Comparison of ENCODE assay signal across 21 cellular contexts in the genomic region with DNA sequence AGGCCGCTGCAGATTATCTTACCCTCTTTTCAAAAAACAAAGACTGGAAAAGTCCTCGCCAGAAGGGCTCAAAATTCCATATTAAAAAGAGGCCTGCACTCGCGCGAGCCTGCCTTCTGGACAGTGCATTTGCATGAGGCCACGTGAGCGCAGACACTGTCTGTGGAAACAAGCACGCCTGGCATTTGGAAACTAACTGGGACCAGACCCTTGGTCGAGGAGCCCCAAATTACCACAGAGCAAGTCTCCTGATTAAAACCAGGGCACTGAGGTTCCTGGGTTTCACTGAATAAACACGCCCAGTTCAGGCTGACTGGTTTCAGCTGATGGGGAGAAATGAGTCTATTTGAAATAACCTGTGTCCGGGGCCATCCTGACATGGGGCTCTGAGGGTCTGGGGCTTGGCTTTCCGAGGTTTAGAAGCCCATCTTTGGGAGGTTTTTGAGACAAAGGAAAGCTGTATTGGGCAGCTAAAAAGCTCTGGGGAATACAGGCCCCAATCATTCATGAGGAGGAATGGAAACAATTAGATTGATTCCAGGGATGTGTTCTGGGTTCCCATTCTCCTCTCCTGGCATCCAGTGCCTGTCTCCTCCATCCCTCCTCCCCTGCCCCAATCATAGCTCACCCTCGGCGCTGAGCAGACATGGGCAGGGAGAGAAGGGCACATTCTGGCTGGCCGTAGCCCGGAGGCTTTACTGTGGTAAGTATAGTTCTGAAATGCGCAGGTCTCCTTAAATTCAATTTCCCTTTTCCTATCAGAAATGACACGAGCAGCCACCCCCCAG.
"Had no signal": no experiment of that assay in that cellular context is flagged by ENCODE, and none has a peak within 500 bp of the region (broad histone marks: within the 10 kb centered on the region; RNA-seq: fewer than 3 reads in every experiment).

No MANE protein-coding gene starts in this region.

- H3K4me1 ChIP-seq: vagina had no signal

- H3K27ac ChIP-seq: brain microvascular endothelial cell, transverse colon, vagina had no signal

- H3K27ac Mint-ChIP-seq: activated naive CD4-positive, alpha-beta T cell treated with anti-CD3 and anti-CD28 coated beads for 36 hours; natural killer cell; T-helper 1 cell treated with Interleukin-12 subunit alpha and Interleukin-12 subunit beta and Interleukin-4 antibody, amounts not matched to agents 30 μg/mL and 1 μg/mL, for 36 hours had no signal

- H3K27me3 ChIP-seq: brain microvascular endothelial cell, transverse colon, vagina had no signal

- H3K4me3 ChIP-seq: lung, transverse colon, vagina had no signal

- ATAC-seq: activated T-cell treated with anti-CD3 and anti-CD28 coated beads, Interleukin-2, amount 50 U/mL, for 4 hours; esophagus mucosa; left cardiac atrium; natural killer cell; stimulated activated naive CD8-positive, alpha-beta T cell treated with anti-CD3 and anti-CD28 coated beads, Interleukin-15, Interleukin-2, amounts not matched to agents 100 U/mL and 50 U/mL, for 24 hours had no signal

- H3K4me3 Mint-ChIP-seq: activated naive CD4-positive, alpha-beta T cell treated with anti-CD3 and anti-CD28 coated beads for 36 hours; activated T-cell treated with anti-CD3 and anti-CD28 coated beads, Interleukin-2, amount 50 U/mL, for 4 hours; central memory CD8-positive, alpha-beta T cell; natural killer cell; T-helper 1 cell treated with Interleukin-12 subunit alpha and Interleukin-12 subunit beta and Interleukin-4 antibody, amounts not matched to agents 30 μg/mL and 1 μg/mL, for 36 hours had no signal

- DNase-seq: activated CD4-positive, alpha-beta T cell treated with anti-CD3 and anti-CD28 coated beads, Interleukin-2, amount 50 U/mL, for 1 hour; activated CD4-positive, CD25-positive, alpha-beta regulatory T cell treated with anti-CD3 and anti-CD28 coated beads, Interleukin-2, amount 50 U/mL, for 72 hours; activated CD8-positive, alpha-beta memory T cell treated with anti-CD3 and anti-CD28 coated beads, Interleukin-2, amount 50 U/mL, for 4 hours; activated naive CD4-positive, alpha-beta T cell treated with anti-CD3 and anti-CD28 coated beads for 36 hours; activated T-cell treated with anti-CD3 and anti-CD28 coated beads, Interleukin-2, amount 50 U/mL, for 4 hours; brain microvascular endothelial cell; cortex of kidney; left cardiac atrium; natural killer cell; occipital lobe; posterior cingulate gyrus; retina; stimulated activated CD4-positive, alpha-beta T cell treated with anti-CD3 and anti-CD28 coated beads, Interleukin-2, amount 100 ng/mL, for 24 hours; stimulated activated naive CD8-positive, alpha-beta T cell treated with anti-CD3 and anti-CD28 coated beads, Interleukin-15, Interleukin-2, amounts not matched to agents 100 U/mL and 50 U/mL, for 24 hours; transverse colon had no signal

- H3K9me3 Mint-ChIP-seq: activated naive CD4-positive, alpha-beta T cell treated with anti-CD3 and anti-CD28 coated beads for 36 hours; activated T-cell treated with anti-CD3 and anti-CD28 coated beads, Interleukin-2, amount 50 U/mL, for 4 hours; central memory CD8-positive, alpha-beta T cell; natural killer cell; T-helper 1 cell treated with Interleukin-12 subunit alpha and Interleukin-12 subunit beta and Interleukin-4 antibody, amounts not matched to agents 30 μg/mL and 1 μg/mL, for 36 hours had no signal

- FAIRE-seq: islet of Langerhans had no signal

- H3K36me3 Mint-ChIP-seq: natural killer cell had no signal

- H3K36me3 ChIP-seq: brain microvascular endothelial cell, transverse colon, vagina had no signal

- H3K4me1 Mint-ChIP-seq: central memory CD8-positive, alpha-beta T cell had no signal

- H3K9me3 ChIP-seq: transverse colon, vagina had no signal
